Comparison of ENCODE assay signal across 20 cellular contexts in genomic region chr4:143380651-143381050, GRCh38. TPM values are rescaled to one million over a fixed set of nuclear protein-coding genes. Genes with fewer than 3 reads are reported as not detected.
DNase-seq lines count a peak whose midpoint lies in the region; ATAC-seq, FAIRE-seq and TF ChIP-seq lines count a peak whose summit lies in the region.
"Had no signal": no experiment of that assay in that cellular context is flagged by ENCODE, and none has a peak within 500 bp of the region (broad histone marks: within the 10 kb centered on the region; RNA-seq: fewer than 3 reads in every experiment).

No MANE protein-coding gene starts in this region.

- peaks cover 10% of the 10 kb centered on the region for H3K9me1 ChIP-seq in IMR-90 (ENCODE audit: insufficient read depth, low read length)

- no peak for TF ChIP-seq RAD21 in IMR-90 (IDR thresholded peaks at IDR 0.05; ENCODE audit: low read length)

- H3K27me3 ChIP-seq in IMR-90 (ENCODE audit: control insufficient read depth, insufficient read depth, low read length) (no peaks in the 10 kb centered on the region), astrocyte (ENCODE audit: insufficient read depth, low read length) (no peaks in the 10 kb centered on the region), mesendoderm (ENCODE audit: insufficient read depth, low read length, poor library complexity) (no peaks in the 10 kb centered on the region)
- H3K27me3 ChIP-seq: body of pancreas had no signal

- peak overlapping the region; percentile 56; the same call in 1 of the 2 replicates for H4K91ac ChIP-seq in IMR-90 (ENCODE audit: insufficient read depth, low read depth, low read length)

- no peak for ATAC-seq in IMR-90 (ENCODE audit: low read depth)

- H2AK5ac ChIP-seq in IMR-90 (ENCODE audit: low read depth, low read length) (peak overlapping the region; percentile 83), mesendoderm (ENCODE audit: low read length) (no peak overlapping the region)

- H3K56ac ChIP-seq in IMR-90 (ENCODE audit: extremely low read depth, insufficient read depth, low read length): no peak overlapping the region
- no peak overlapping the region for H3K56ac ChIP-seq in mesendoderm (ENCODE audit: low read length)

- peaks cover 8% of the 10 kb centered on the region for H3K79me2 ChIP-seq in astrocyte (ENCODE audit: insufficient read depth, low read length)
- no peaks in the 10 kb centered on the region for H3K79me2 ChIP-seq in mesendoderm (ENCODE audit: control insufficient read depth, insufficient read depth, low read length)

- H3K9me3 ChIP-seq in IMR-90 (ENCODE audit: control insufficient read depth, insufficient read depth, low read length) (no peaks in the 10 kb centered on the region), astrocyte (ENCODE audit: insufficient read depth, low read depth, low read length) (no peaks in the 10 kb centered on the region)
- H3K9me3 ChIP-seq: body of pancreas had no signal

- dilution Hi-C loops in IMR-90 (cut with HindIII; ENCODE audit: low sequenced_read_pairs, unreplicated experiment): no loop called here

- DNase-seq in IMR-90 (peak; percentile 74), astrocyte (ENCODE audit: low read depth) (no peak), mesothelial cell of epicardium (ENCODE audit: low spot score in 2 of 2, unreplicated experiment in 2 of 2) (no peak), D721Med (ENCODE audit: insufficient read length, low spot score) (no peak), DMS53 treated with DMSO at 0.1 percent for 48 hours (lab: John Stamatoyannopoulos, UW; ENCODE audit: unreplicated experiment) (no peak), DMS153 treated with DMSO at 0.1 percent for 48 hours (lab: John Stamatoyannopoulos, UW; ENCODE audit: unreplicated experiment) (no peak), mesendoderm (no peak)
- DNase-seq: activated CD4-positive, alpha-beta T cell treated with anti-CD3 and anti-CD28 coated beads, Interleukin-2, amount 10 ng/mL, durations not matched to agents 24 days and 14 days; activated naive CD4-positive, alpha-beta T cell treated with anti-CD3 and anti-CD28 coated beads for 36 hours; activated T-cell treated with anti-CD3 and anti-CD28 coated beads for 4 hours; body of pancreas; Calu3; GF-D8; HCEC 1CT; NCI-H187 treated with DMSO at 0.1 percent for 48 hours; NCI-H510A; stimulated activated CD4-positive, alpha-beta T cell treated with anti-CD3 and anti-CD28 coated beads, Interleukin-15, amount 100 ng/mL, for 24 hours; T1000 had no signal

- peak overlapping the region; percentile 84 for H2BK5ac ChIP-seq in IMR-90 (ENCODE audit: low read depth, low read length, poor library complexity, severe bottlenecking)
- no peak overlapping the region for H2BK5ac ChIP-seq in mesendoderm (ENCODE audit: low read length)

- H4K5ac ChIP-seq in IMR-90 (ENCODE audit: low read depth, low read length): peak overlapping the region; percentile 59; the same call in 1 of the 2 replicates
- no peak overlapping the region for H4K5ac ChIP-seq in mesendoderm (ENCODE audit: low read length)

- no peaks in the 10 kb centered on the region for H3K27me3 Mint-ChIP-seq in astrocyte (ENCODE audit: low read depth, unreplicated experiment)
- H3K27me3 Mint-ChIP-seq in mesothelial cell of epicardium (ENCODE audit: low read depth): no peaks in the 10 kb centered on the region

- no peak for TF ChIP-seq POLR2A in IMR-90 (IDR thresholded peaks at IDR 0.05; ENCODE audit: low read depth, low read length)

- H3K23ac ChIP-seq in IMR-90 (ENCODE audit: low read depth, low read length) (peak overlapping the region; percentile 58; the same call in 1 of the 2 replicates), mesendoderm (ENCODE audit: low read length) (no peak overlapping the region)

- H3K4me3 Mint-ChIP-seq in astrocyte (ENCODE audit: unreplicated experiment) (no peak overlapping the region), mesothelial cell of epicardium (no peak overlapping the region)
- H3K4me3 Mint-ChIP-seq: activated CD4-positive, alpha-beta T cell treated with anti-CD3 and anti-CD28 coated beads, Interleukin-2, amount 10 ng/mL, durations not matched to agents 24 days and 14 days; activated naive CD4-positive, alpha-beta T cell treated with anti-CD3 and anti-CD28 coated beads for 36 hours had no signal

- H3K36me3 ChIP-seq in IMR-90 (ENCODE audit: control insufficient read depth, insufficient read depth, low read length): no peaks in the 10 kb centered on the region
- H3K36me3 ChIP-seq in astrocyte (ENCODE audit: insufficient read depth, low read length): no peaks in the 10 kb centered on the region
- no peaks in the 10 kb centered on the region for H3K36me3 ChIP-seq in mesendoderm (ENCODE audit: control insufficient read depth, insufficient read depth, low read length)

- H3K4me3 ChIP-seq in IMR-90 (ENCODE audit: insufficient read depth, low read depth, low read length) (no peak overlapping the region), astrocyte (ENCODE audit: insufficient read depth, low read depth, low read length) (no peak overlapping the region), mesendoderm (ENCODE audit: low read length) (no peak overlapping the region)
- H3K4me3 ChIP-seq: body of pancreas had no signal

- POLR2A ChIA-PET in IMR-90 (lab: Charles Lee; ENCODE audit: unreplicated experiment): no interaction called here

- FAIRE-seq in astrocyte (lab: Jason Lieb, UNC): peak; percentile 39
- no peak for FAIRE-seq in D721Med (lab: Jason Lieb, UNC)
- FAIRE-seq: HTR-8/SVneo had no signal

- intact Hi-C loops in IMR-90 (cut with micrococcal nuclease): loop anchor here (5.0 kb wide), 1 partner anchor 43 kb away; the partner anchor contains the start of gene GAB1

- TF ChIP-seq CTCF in IMR-90 (conservative IDR thresholded peaks at IDR 0.05; ENCODE audit: low read depth, low read length): no peak
- no peak for TF ChIP-seq CTCF in astrocyte (IDR thresholded peaks at IDR 0.05; ENCODE audit: insufficient read depth, low read depth, low read length)
- no peak for TF ChIP-seq CTCF in mesothelial cell of epicardium (IDR thresholded peaks at IDR 0.05; ENCODE audit: unreplicated experiment)
- no peak for TF ChIP-seq CTCF in D721Med (IDR thresholded peaks at IDR 0.05; ENCODE audit: insufficient read depth, missing control alignments)

- H3K4ac ChIP-seq in IMR-90 (ENCODE audit: low read depth, low read length) (peak overlapping the region; percentile 81; the same call in 1 of the 2 replicates), mesendoderm (ENCODE audit: low read depth, low read length) (no peak overlapping the region)

- H3K9ac ChIP-seq in IMR-90 (ENCODE audit: low read depth, low read length) (no peak overlapping the region), astrocyte (ENCODE audit: low read length) (no peak overlapping the region), mesendoderm (ENCODE audit: low read length) (no peak overlapping the region)

- peak overlapping the region; percentile 64 for H2BK120ac ChIP-seq in IMR-90 (ENCODE audit: low read depth, low read length)
- H2BK120ac ChIP-seq in mesendoderm (ENCODE audit: low read depth, low read length): no peak overlapping the region

- peaks cover 15% of the 10 kb centered on the region for H3K4me1 ChIP-seq in IMR-90 (ENCODE audit: control insufficient read depth, insufficient read depth, low read length)
- peaks cover 19% of the 10 kb centered on the region for H3K4me1 ChIP-seq in astrocyte (ENCODE audit: insufficient read depth, low read length)
- H3K4me1 ChIP-seq in mesendoderm (ENCODE audit: control insufficient read depth, low read depth, low read length): peaks cover 2% of the 10 kb centered on the region

- WGBS in IMR-90 (ENCODE audit: extremely low coverage in 2 of 2, insufficient read length in 1 of 2), 2 experiments: no CpG with 5 or more reads among the region's 3 CpGs
- no CpG with 5 or more reads among the region's 3 CpGs for WGBS in mesendoderm (ENCODE audit: extremely low coverage, insufficient coverage, low lambda C conversion rate)

- H2BK15ac ChIP-seq in IMR-90 (ENCODE audit: low read depth, low read length) (peak overlapping the region; percentile 73; the same call in 1 of the 3 replicates), mesendoderm (replicated peaks; ENCODE audit: low read depth) (no peak overlapping the region)

- H3K9me3 Mint-ChIP-seq in astrocyte (ENCODE audit: unreplicated experiment) (no peaks in the 10 kb centered on the region), mesothelial cell of epicardium (no peaks in the 10 kb centered on the region)
- H3K9me3 Mint-ChIP-seq: activated CD4-positive, alpha-beta T cell treated with anti-CD3 and anti-CD28 coated beads, Interleukin-2, amount 10 ng/mL, durations not matched to agents 24 days and 14 days; activated naive CD4-positive, alpha-beta T cell treated with anti-CD3 and anti-CD28 coated beads for 36 hours had no signal

- H4K8ac ChIP-seq in IMR-90 (ENCODE audit: low read depth in 2 of 2, low read length in 2 of 2): peak overlapping the region; percentile 37 to 62; a peak in 3 of 4 replicates
- no peak overlapping the region for H4K8ac ChIP-seq in mesendoderm (ENCODE audit: low read depth, low read length)

- no TSS peak for BruUV-seq in IMR-90 (replicated peaks; lab: Mats Ljungman, UMichigan)

- H3K14ac ChIP-seq in IMR-90 (replicated peaks; ENCODE audit: low read depth, low read length): peak overlapping the region; percentile 67; the same call in 1 of the 2 replicates

- peaks cover 3% of the 10 kb centered on the region; the same call in 1 of the 2 replicates for H4K20me1 ChIP-seq in IMR-90 (ENCODE audit: insufficient read depth, low read length)
- peaks cover 3% of the 10 kb centered on the region for H4K20me1 ChIP-seq in astrocyte (ENCODE audit: insufficient read depth, low read length)

- H2AFZ ChIP-seq in IMR-90 (replicated peaks; ENCODE audit: low read length, poor library complexity) (no peak overlapping the region), astrocyte (ENCODE audit: low read depth, low read length) (no peak overlapping the region)

- CTCF ChIA-PET in IMR-90 (lab: Yijun Ruan, JAX): no interaction called here

- no peak overlapping the region for H3K27ac Mint-ChIP-seq in astrocyte (ENCODE audit: unreplicated experiment)
- H3K27ac Mint-ChIP-seq in mesothelial cell of epicardium: peak overlapping the region; percentile 86
- H3K27ac Mint-ChIP-seq: activated CD4-positive, alpha-beta T cell treated with anti-CD3 and anti-CD28 coated beads, Interleukin-2, amount 10 ng/mL, durations not matched to agents 24 days and 14 days; activated naive CD4-positive, alpha-beta T cell treated with anti-CD3 and anti-CD28 coated beads for 36 hours had no signal

- H3K4me1 Mint-ChIP-seq in astrocyte (ENCODE audit: low read depth, unreplicated experiment) (peaks cover 32% of the 10 kb centered on the region), mesothelial cell of epicardium (peaks cover 73% of the 10 kb centered on the region)
- H3K4me1 Mint-ChIP-seq: activated CD4-positive, alpha-beta T cell treated with anti-CD3 and anti-CD28 coated beads, Interleukin-2, amount 10 ng/mL, durations not matched to agents 24 days and 14 days had no signal

- no peak overlapping the region for H2AK9ac ChIP-seq in IMR-90 (replicated peaks; ENCODE audit: low read depth, low read length, poor library complexity)

- H3K4me2 ChIP-seq in IMR-90 (ENCODE audit: low read depth, low read length) (peak overlapping the region; percentile 32; the same call in 1 of the 2 replicates), astrocyte (ENCODE audit: low read length) (no peak overlapping the region), mesendoderm (ENCODE audit: low read length) (no peak overlapping the region)

- H3K18ac ChIP-seq in IMR-90 (ENCODE audit: low read depth, low read length): peak overlapping the region; percentile 67
- H3K18ac ChIP-seq in mesendoderm (ENCODE audit: low read length): no peak overlapping the region

- in situ Hi-C loops in IMR-90 (cut with MboI; ENCODE audit: low sequenced_read_pairs): no loop called here

- H3K27ac ChIP-seq in IMR-90 (ENCODE audit: insufficient read depth, low read length) (peak overlapping the region; percentile 84; the same call in 1 of the 2 replicates), astrocyte (ENCODE audit: low read depth, low read length) (no peak overlapping the region), temporal lobe (ENCODE audit: low read depth, low read length) (peak overlapping the region; percentile 94), mesendoderm (ENCODE audit: low read depth, low read length) (no peak overlapping the region)

- H3K36me3 Mint-ChIP-seq in astrocyte (ENCODE audit: low read depth, unreplicated experiment): no peaks in the 10 kb centered on the region
- no peaks in the 10 kb centered on the region for H3K36me3 Mint-ChIP-seq in mesothelial cell of epicardium

- H3K79me1 ChIP-seq in IMR-90 (ENCODE audit: low read depth in 1 of 2, low read length in 2 of 2) (peaks cover 21 to 33% of the 10 kb centered on the region in 2 experiments), mesendoderm (ENCODE audit: low read length) (no peaks in the 10 kb centered on the region)

- peak overlapping the region; percentile 60; the same call in 1 of the 2 replicates for H2BK20ac ChIP-seq in IMR-90 (ENCODE audit: low read depth, low read length)

RNA-seq across cellular contexts. Expression of gene GAB1, which starts 44.0 kb away (rescaled TPM):
- 8.9 and 12.0 TPM in 2 replicates for total RNA-seq in IMR-90 (2012; rRNA removed)
- polyA plus RNA-seq in IMR-90 (2012; rRNA removed): 2.8 and 3.4 TPM in 2 replicates
- 1.5 and 1.9 TPM in 2 replicates for polyA plus RNA-seq in IMR-90 (2012; cell fraction: cytosol; rRNA removed)
- polyA plus RNA-seq in IMR-90 (2012; cell fraction: nucleus; rRNA removed; ENCODE audit: low replicate concordance): 1.5 and 12.0 TPM in 2 replicates
- 12.4 and 13.6 TPM in 2 replicates for total RNA-seq in astrocyte
- total RNA-seq in mesothelial cell of epicardium: 44.6 to 45.9 TPM (median 45.0 TPM) in 3 replicates
- total RNA-seq in temporal lobe: 20.2 TPM
- polyA plus RNA-seq in mesendoderm (2013, experiment 1 of 2): 10.6 TPM
- polyA plus RNA-seq in mesendoderm (2013, experiment 2 of 2): 11.9 TPM

Comparison
In these comparisons a context has a peak if more than half of its experiments do, and no peak if none do; other contexts are left out.
1. H3K27ac ChIP-seq: peak in IMR-90 (single experiment) and temporal lobe (single experiment); none in astrocyte (single experiment) and mesendoderm (single experiment).